In genomic region chr3:149273096-149273751, GRCh38 we compare ENCODE assay signal across 8 cellular contexts. TPM values are rescaled to one million over a fixed set of nuclear protein-coding genes. Genes with fewer than 3 reads are reported as not detected.
DNase-seq lines count a peak whose midpoint lies in the region; ATAC-seq and TF ChIP-seq lines count a peak whose summit lies in the region.

No MANE protein-coding gene starts in this region.

- no peaks in the 10 kb centered on the region for H3K27me3 ChIP-seq in SJCRH30
- no peaks in the 10 kb centered on the region for H3K27me3 ChIP-seq in mesendoderm (ENCODE audit: insufficient read depth, low read length, poor library complexity)
- no peaks in the 10 kb centered on the region for H3K27me3 ChIP-seq in aorta (ENCODE audit: control insufficient read depth in 1 of 2, insufficient read depth in 2 of 2, low read length in 1 of 2)

- no peak overlapping the region for H3K27ac Mint-ChIP-seq in endothelial cell (ENCODE audit: unreplicated experiment)

- no peak overlapping the region for H2BK15ac ChIP-seq in mesendoderm (replicated peaks; ENCODE audit: low read depth)

- ATAC-seq in GM18502 (IDR thresholded peaks at IDR 0.05; ENCODE audit: poor library complexity, unreplicated experiment): peak; percentile 83
- peak; percentile 85 for ATAC-seq in HG02885 (IDR thresholded peaks at IDR 0.05; ENCODE audit: poor library complexity, unreplicated experiment)
- ATAC-seq in aorta (ENCODE audit: low FRiP score): peak; percentile 92

- H2BK120ac ChIP-seq in mesendoderm (ENCODE audit: low read depth, low read length): no peak overlapping the region

- H3K27me3 Mint-ChIP-seq in endothelial cell (ENCODE audit: unreplicated experiment): no peaks in the 10 kb centered on the region

- H2BK5ac ChIP-seq in mesendoderm (ENCODE audit: low read length): no peak overlapping the region

- H3K9me3 Mint-ChIP-seq in endothelial cell (ENCODE audit: unreplicated experiment): no peaks in the 10 kb centered on the region

- no peak overlapping the region for H2AK5ac ChIP-seq in mesendoderm (ENCODE audit: low read length)

- no peak overlapping the region for H3K4ac ChIP-seq in mesendoderm (ENCODE audit: low read depth, low read length)

- TF ChIP-seq CTCF in endothelial cell (IDR thresholded peaks at IDR 0.05; ENCODE audit: unreplicated experiment): peak; percentile 80

- no CpG with 5 or more reads among the region's 4 CpGs for WGBS in mesendoderm (ENCODE audit: extremely low coverage, insufficient coverage, low lambda C conversion rate)
- WGBS in aorta, 2 donors: 46% methylated on average over 4 of the region's 4 CpGs

- H3K36me3 ChIP-seq in SJCRH30 (no peaks in the 10 kb centered on the region), mesendoderm (ENCODE audit: control insufficient read depth, insufficient read depth, low read length) (no peaks in the 10 kb centered on the region), aorta (ENCODE audit: control insufficient read depth in 1 of 2, insufficient read depth in 2 of 2, low read length in 1 of 2) (no peaks in the 10 kb centered on the region)

- no peak overlapping the region for H3K27ac ChIP-seq in SJCRH30
- H3K27ac ChIP-seq in mesendoderm (ENCODE audit: low read depth, low read length): no peak overlapping the region
- H3K27ac ChIP-seq in aorta (ENCODE audit: low read depth in 1 of 2, low read length in 2 of 2): no peak overlapping the region

- H3K4me1 ChIP-seq in SJCRH30 (peaks cover 12% of the 10 kb centered on the region), mesendoderm (ENCODE audit: control insufficient read depth, low read depth, low read length) (peaks cover 5% of the 10 kb centered on the region), aorta (ENCODE audit: control insufficient read depth in 1 of 2, insufficient read depth in 2 of 2, low read length in 2 of 2) (no peaks in the 10 kb centered on the region)

- no peak overlapping the region for H3K56ac ChIP-seq in mesendoderm (ENCODE audit: low read length)

- H3K4me1 Mint-ChIP-seq in endothelial cell (ENCODE audit: unreplicated experiment): peaks cover 43% of the 10 kb centered on the region

- no peak overlapping the region for H3K4me3 ChIP-seq in SJCRH30
- no peak overlapping the region for H3K4me3 ChIP-seq in mesendoderm (ENCODE audit: low read length)
- no peak overlapping the region for H3K4me3 ChIP-seq in aorta (ENCODE audit: low read length in 2 of 2)

- H3K36me3 Mint-ChIP-seq in endothelial cell (ENCODE audit: low read depth, unreplicated experiment): no peaks in the 10 kb centered on the region

- H3K9ac ChIP-seq in mesendoderm (ENCODE audit: low read length): no peak overlapping the region

- no peak overlapping the region for H4K5ac ChIP-seq in mesendoderm (ENCODE audit: low read length)

- H4K8ac ChIP-seq in mesendoderm (ENCODE audit: low read depth, low read length): no peak overlapping the region

- no peaks in the 10 kb centered on the region for H3K79me1 ChIP-seq in mesendoderm (ENCODE audit: low read length)

- no peak overlapping the region for H3K23ac ChIP-seq in mesendoderm (ENCODE audit: low read length)

- no peak overlapping the region for H3K18ac ChIP-seq in mesendoderm (ENCODE audit: low read length)

- H3K79me2 ChIP-seq in mesendoderm (ENCODE audit: control insufficient read depth, insufficient read depth, low read length): no peaks in the 10 kb centered on the region

- DNase-seq in CD1c-positive myeloid dendritic cell (ENCODE audit: extremely low spot score) (peak; percentile 87), NCI-H1105 treated with DMSO at 0.1 percent for 48 hours (lab: John Stamatoyannopoulos, UW) (peak; percentile 90), SJCRH30 (peak; percentile 44 to 87), endothelial cell (ENCODE audit: low spot score) (peak; percentile 50), mesendoderm (peak; percentile 91), aorta (no peak)

- no peak overlapping the region for H3K4me3 Mint-ChIP-seq in endothelial cell (ENCODE audit: unreplicated experiment)

- intact Hi-C loops in aorta (cut with DNase I): loop anchor here (1.0 to 5.0 kb wide), 3 partner anchors 152 to 411 kb away; no protein-coding TSS in a partner anchor

- H3K9me3 ChIP-seq in SJCRH30 (replicated peaks) (no peaks in the 10 kb centered on the region), aorta (ENCODE audit: control insufficient read depth, low read length) (no peaks in the 10 kb centered on the region)

- H3K4me2 ChIP-seq in mesendoderm (ENCODE audit: low read length): no peak overlapping the region

RNA-seq across cellular contexts. Expression of gene CP, which starts 51.6 kb away (rescaled TPM):
- 0.08 TPM in 1 of 2 replicates, not detected in the other for total RNA-seq in SJCRH30 (2014; rRNA removed; shearing (Covaris generic))
- total RNA-seq in endothelial cell (ENCODE audit: unreplicated experiment): 0.44 TPM
- polyA plus RNA-seq in mesendoderm (2013, experiment 1 of 2): 2.4 TPM
- polyA plus RNA-seq in mesendoderm (2013, experiment 2 of 2): 2.6 TPM
- 100 to 1,000 TPM in 1 of 2 donors, 10 to 100 TPM in 1; 36.2 to 225 TPM for total RNA-seq in aorta
- polyA plus RNA-seq in aorta: 10 to 100 TPM; 23.7 to 24.0 TPM

Comparison
In these comparisons a context has a peak if more than half of its experiments do, and no peak if none do; other contexts are left out.
1. DNase-seq: peak in CD1c-positive myeloid dendritic cell (single experiment), NCI-H1105 treated with DMSO at 0.1 percent for 48 hours (single experiment), SJCRH30 (2 of 2), endothelial cell (single experiment) and mesendoderm (single experiment); none in aorta (0 of 2).
2. RNA of gene CP, which starts 51.6 kb away (total RNA-seq): 36.2 to 225 TPM in aorta; 0.44 TPM in endothelial cell (single experiment) and 0.08 TPM in SJCRH30; every median in the first group is over 10 times any median in the second.
3. Peak in every context shown above with its lines, with median percentiles within 50 percentile points of each other: ATAC-seq.